Comparison of ENCODE assay signal across 8 cellular contexts in the genomic region with DNA sequence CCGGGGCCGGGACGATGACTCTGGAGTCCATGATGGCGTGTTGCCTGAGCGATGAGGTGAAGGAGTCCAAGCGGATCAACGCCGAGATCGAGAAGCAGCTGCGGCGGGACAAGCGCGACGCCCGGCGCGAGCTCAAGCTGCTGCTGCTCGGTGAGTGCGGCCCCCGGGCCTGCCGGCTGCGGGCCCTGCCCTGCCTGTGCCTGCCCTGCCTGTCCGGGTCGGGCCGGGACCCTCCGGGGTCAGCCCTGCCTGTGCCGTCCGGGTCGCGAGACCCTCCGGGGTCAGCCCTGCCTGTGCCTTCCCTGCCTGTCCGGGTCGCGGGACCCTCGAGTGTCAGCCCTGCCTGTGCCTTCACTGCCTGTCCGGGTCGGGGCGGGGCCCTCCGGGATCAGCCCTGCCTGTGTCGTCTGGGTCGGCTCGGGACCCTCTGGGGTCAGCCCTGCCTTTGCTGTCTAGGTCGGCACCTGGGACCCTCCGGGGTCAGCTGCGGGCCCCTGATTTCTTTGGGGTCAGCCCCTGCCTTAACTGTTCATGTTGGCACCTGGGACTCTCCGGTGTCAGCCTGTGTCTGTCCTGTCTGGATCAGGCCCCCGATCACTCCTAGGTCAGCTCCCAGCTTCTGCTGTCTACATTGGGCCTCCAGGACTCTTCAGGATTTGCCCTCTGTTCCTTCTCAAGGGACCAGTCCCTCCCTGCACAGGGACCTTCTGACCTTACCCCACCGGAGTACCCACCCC. TPM values are rescaled to one million over a fixed set of nuclear protein-coding genes. Genes with fewer than 3 reads are reported as not detected.
DNase-seq lines count a peak whose midpoint lies in the region; ATAC-seq, FAIRE-seq and TF ChIP-seq lines count a peak whose summit lies in the region.

No MANE protein-coding gene starts in this region.

- H3K4me3 ChIP-seq in BE2C (ENCODE audit: low read depth, low read length) (peak overlapping the region; percentile 85), RWPE2 (ENCODE audit: severe bottlenecking) (peak overlapping the region; percentile 87), mucosa of descending colon (peak overlapping the region; percentile 93)

- H3K56ac ChIP-seq in H9 (ENCODE audit: insufficient read length, low read depth, low read length): no peak overlapping the region

- H3K27me3 ChIP-seq in BE2C: no peaks in the 10 kb centered on the region
- H3K27me3 ChIP-seq in H9 (ENCODE audit: insufficient read depth, low read length): no peaks in the 10 kb centered on the region
- H3K27me3 ChIP-seq in RWPE2 (ENCODE audit: insufficient read depth, poor library complexity, severe bottlenecking): no peaks in the 10 kb centered on the region

- H3K27ac Mint-ChIP-seq in H9: peak overlapping the region in 1 of 3 experiments; percentile 87; a peak in 1 of 7 replicates
- no peak overlapping the region for H3K27ac Mint-ChIP-seq in central memory CD8-positive, alpha-beta T cell (ENCODE audit: low read depth)

- H3T11ph ChIP-seq in H9 (ENCODE audit: low read length): no peak overlapping the region

- H2BK5ac ChIP-seq in H9 (ENCODE audit: insufficient read length, low read length): no peak overlapping the region

- peak overlapping the region; percentile 49 for H3K9ac ChIP-seq in H9 (ENCODE audit: extremely low read depth, insufficient read length, low read length)

- no peak overlapping the region for H3K23ac ChIP-seq in H9 (ENCODE audit: insufficient read length, low read depth, low read length)

- no peak overlapping the region for H2AFZ ChIP-seq in H9 (ENCODE audit: low read length)

- H3K4me2 ChIP-seq in H9 (ENCODE audit: insufficient read depth, insufficient read length, low read length): peak overlapping the region; percentile 68

- no peak for DNase-seq in BE2C
- DNase-seq in H9: no peak
- peak; percentile 64 for DNase-seq in RWPE2 (ENCODE audit: low spot score)
- peak in 1 of 2 donors; percentile 18 for DNase-seq in central memory CD8-positive, alpha-beta T cell (ENCODE audit: low spot score in 2 of 2)
- peak in 1 of 3 donors; percentile 63 for DNase-seq in mucosa of descending colon
- peak; percentile 14 for DNase-seq in urothelium cell line (ENCODE audit: low spot score)
- no peak for DNase-seq in HT-29 (ENCODE audit: low spot score)

- intact Hi-C loops in mucosa of descending colon (cut with DNase I, micrococcal nuclease): no loop called here

- no peak overlapping the region for H3K18ac ChIP-seq in H9 (ENCODE audit: insufficient read length, low read depth, low read length)

- no peak overlapping the region for H3K14ac ChIP-seq in H9 (ENCODE audit: insufficient read depth, low read length)

- no peak overlapping the region for H4K8ac ChIP-seq in H9 (replicated peaks; ENCODE audit: insufficient read length, low read depth, low read length)

- no peak overlapping the region for H4K91ac ChIP-seq in H9 (ENCODE audit: insufficient read length, low read depth, low read length)

- H3K9me3 ChIP-seq in BE2C: no peaks in the 10 kb centered on the region
- no peaks in the 10 kb centered on the region for H3K9me3 ChIP-seq in H9 (ENCODE audit: control insufficient read depth, low read depth, low read length)
- H3K9me3 ChIP-seq in RWPE2 (ENCODE audit: severe bottlenecking): no peaks in the 10 kb centered on the region
- H3K9me3 ChIP-seq in mucosa of descending colon: no peaks in the 10 kb centered on the region

- H3K27me3 Mint-ChIP-seq in H9 (ENCODE audit: low read depth): peaks cover 2% of the 10 kb centered on the region
- peaks cover 29% of the 10 kb centered on the region for H3K27me3 Mint-ChIP-seq in central memory CD8-positive, alpha-beta T cell

- H3K36me3 Mint-ChIP-seq in H9 (ENCODE audit: insufficient read depth in 1 of 3, low read depth in 3 of 3): no peaks in the 10 kb centered on the region
- H3K36me3 Mint-ChIP-seq in central memory CD8-positive, alpha-beta T cell (ENCODE audit: insufficient read depth): peaks cover 3% of the 10 kb centered on the region

- H3K4me3 Mint-ChIP-seq in H9: peak overlapping the region; percentile 74 to 83
- H3K4me3 Mint-ChIP-seq in central memory CD8-positive, alpha-beta T cell: peak overlapping the region; percentile 73

- TF ChIP-seq CTCF in BE2C (IDR thresholded peaks at IDR 0.05; ENCODE audit: low read depth, low read length) (no peak), H9 (conservative IDR thresholded peaks at IDR 0.05) (no peak), RWPE2 (IDR thresholded peaks at IDR 0.05; ENCODE audit: poor library complexity, severe bottlenecking) (no peak), mucosa of descending colon (IDR thresholded peaks at IDR 0.05) (no peak)

- H3K79me2 ChIP-seq in H9 (ENCODE audit: insufficient read depth, low read length): peaks cover 21% of the 10 kb centered on the region; the same call in 1 of the 2 replicates

- no peak overlapping the region for H2AK5ac ChIP-seq in H9 (ENCODE audit: insufficient read length, low read length)

- H3K36me3 ChIP-seq in BE2C (no peaks in the 10 kb centered on the region), RWPE2 (ENCODE audit: low read depth) (no peaks in the 10 kb centered on the region), mucosa of descending colon (ENCODE audit: low read depth) (no peaks in the 10 kb centered on the region)

- H3K9me3 Mint-ChIP-seq in H9: no peaks in the 10 kb centered on the region
- no peaks in the 10 kb centered on the region for H3K9me3 Mint-ChIP-seq in central memory CD8-positive, alpha-beta T cell

- peaks cover 16 to 18% of the 10 kb centered on the region in 2 experiments; a peak in 3 of 4 replicates for H3K4me1 Mint-ChIP-seq in H9
- peaks cover 22% of the 10 kb centered on the region for H3K4me1 Mint-ChIP-seq in central memory CD8-positive, alpha-beta T cell

- no CpG with 5 or more reads among the region's 48 CpGs for WGBS in H9 (ENCODE audit: extremely low coverage, insufficient read length, low lambda C conversion rate)

- peaks cover 5% of the 10 kb centered on the region for H4K20me1 ChIP-seq in H9 (ENCODE audit: control insufficient read depth, insufficient read depth, insufficient read length)

- H2BK20ac ChIP-seq in H9 (ENCODE audit: low read depth, low read length, poor library complexity, severe bottlenecking): no peak overlapping the region

- peaks cover 20% of the 10 kb centered on the region for H3K23me2 ChIP-seq in H9 (ENCODE audit: insufficient read length, low read depth, low read length, poor library complexity, severe bottlenecking)

- H4K5ac ChIP-seq in H9 (ENCODE audit: insufficient read length, low read depth, low read length): no peak overlapping the region

- no peak overlapping the region for H2BK120ac ChIP-seq in H9 (ENCODE audit: low read depth, low read length, poor library complexity, severe bottlenecking)

- H2BK12ac ChIP-seq in H9 (ENCODE audit: insufficient read length, low read depth, low read length): no peak overlapping the region

- peaks cover 13% of the 10 kb centered on the region for H3K79me1 ChIP-seq in H9 (ENCODE audit: insufficient read depth, low read depth, low read length, poor library complexity, severe bottlenecking)

- FAIRE-seq in urothelium cell line (lab: Jason Lieb, UNC): no peak

- ATAC-seq in RWPE2 (ENCODE audit: low read depth): peak; percentile 13; the same call in 1 of the 3 replicates
- no peak for ATAC-seq in central memory CD8-positive, alpha-beta T cell (replicated peaks; ENCODE audit: extremely low read depth, poor library complexity, severe bottlenecking)
- no peak for ATAC-seq in mucosa of descending colon
- ATAC-seq in GM21619 (IDR thresholded peaks at IDR 0.05; ENCODE audit: unreplicated experiment): no peak

- H3K4me1 ChIP-seq in BE2C (peaks cover 8% of the 10 kb centered on the region), H9 (ENCODE audit: insufficient read depth, low read length) (no peaks in the 10 kb centered on the region; the same call in 1 of the 2 replicates), RWPE2 (ENCODE audit: insufficient read depth, poor library complexity, severe bottlenecking) (peaks cover 17% of the 10 kb centered on the region), mucosa of descending colon (ENCODE audit: low read depth) (peaks cover 43% of the 10 kb centered on the region)

- no peak overlapping the region for H2BK15ac ChIP-seq in H9 (ENCODE audit: low read depth, low read length)

- H3K27ac ChIP-seq in H9 (ENCODE audit: insufficient read length, low read depth, low read length) (no peak overlapping the region), RWPE2 (ENCODE audit: poor library complexity, severe bottlenecking) (peak overlapping the region; percentile 5)

- no peak overlapping the region for H3K4ac ChIP-seq in H9 (ENCODE audit: low read depth, low read length)

RNA-seq across cellular contexts. Expression of gene GNA11, which starts 0.6 kb away (rescaled TPM):
- polyA plus RNA-seq in BE2C (2012; ENCODE audit: insufficient read depth, insufficient read length, low read depth): 180 TPM
- 23.1 and 24.0 TPM in 2 replicates for total RNA-seq in H9 (2021)
- total RNA-seq in mucosa of descending colon: 100 to 1,000 TPM; 182 to 349 (median 234) TPM
- 54.1 and 68.2 TPM in 2 replicates for total RNA-seq in HT-29 (2014; rRNA removed; shearing (Covaris generic))

RNA-seq across cellular contexts. Expression of gene TLE5, which starts 32.5 kb away (rescaled TPM):
- 1,091 TPM for polyA plus RNA-seq in BE2C (2012; ENCODE audit: insufficient read depth, insufficient read length, low read depth)
- 218 and 221 TPM in 2 replicates for total RNA-seq in H9 (2021)
- 100 to 1,000 TPM; 427 to 664 (median 556) TPM for total RNA-seq in mucosa of descending colon
- total RNA-seq in HT-29 (2014; rRNA removed; shearing (Covaris generic)): 356 and 359 TPM in 2 replicates

RNA-seq across cellular contexts. Expression of gene GNA15, which starts 41.0 kb away (rescaled TPM):
- polyA plus RNA-seq in BE2C (2012; ENCODE audit: insufficient read depth, insufficient read length, low read depth): 1.9 TPM
- total RNA-seq in H9 (2021) (0.20 TPM in 1 of 2 replicates, not detected in the other), mucosa of descending colon (1 to 10 TPM; 1.9 to 6.2 (median 4.3) TPM)
- 15.9 and 20.0 TPM in 2 replicates for total RNA-seq in HT-29 (2014; rRNA removed; shearing (Covaris generic))

Comparison
In these comparisons a context has a peak if more than half of its experiments do, and no peak if none do; other contexts are left out.
1. DNase-seq: peak in RWPE2 (single experiment) and urothelium cell line (single experiment); none in BE2C (single experiment), H9 (single experiment) and HT-29 (single experiment).
2. Peak in every context shown above with its lines, with median percentiles within 50 percentile points of each other: H3K4me3 ChIP-seq.